Comparison of ENCODE assay signal across 1 cellular context in genomic region chr19:1913781-1914577, GRCh38.
TF ChIP-seq lines count a peak whose summit lies in the region.

No MANE protein-coding gene starts in this region.

TF ChIP-seq in WTC11, 78 proteins besides CTCF, POLR2A, EP300 and RAD21 (continued from another document):
- TF ChIP-seq AFF4 (CRISPR knock-in tag; IDR thresholded peaks at IDR 0.05; ENCODE audit: borderline replicate concordance) (no peak), ZNF416 (CRISPR knock-in tag; IDR thresholded peaks at IDR 0.05) (no peak), ZNF423 (CRISPR knock-in tag; IDR thresholded peaks at IDR 0.05) (no peak), ZNF425 (CRISPR knock-in tag; conservative IDR thresholded peaks at IDR 0.05) (no peak), NR1H2 (CRISPR knock-in tag; IDR thresholded peaks at IDR 0.05) (no peak), ETV6 (CRISPR knock-in tag; IDR thresholded peaks at IDR 0.05) (no peak), GABPB1 (CRISPR knock-in tag; IDR thresholded peaks at IDR 0.05) (no peak), KAT7 (CRISPR knock-in tag; IDR thresholded peaks at IDR 0.05; ENCODE audit: borderline replicate concordance) (no peak), ESRRA (CRISPR knock-in tag; IDR thresholded peaks at IDR 0.05; ENCODE audit: borderline replicate concordance) (no peak), PRRX2 (CRISPR knock-in tag; IDR thresholded peaks at IDR 0.05) (no peak), ATF6 (CRISPR knock-in tag; IDR thresholded peaks at IDR 0.05) (no peak), AR (CRISPR knock-in tag; IDR thresholded peaks at IDR 0.05) (no peak)
TF ChIP-seq in WTC11: peak in this region for 0.
